Comparison of ENCODE assay signal across 8 cellular contexts in the genomic region with DNA sequence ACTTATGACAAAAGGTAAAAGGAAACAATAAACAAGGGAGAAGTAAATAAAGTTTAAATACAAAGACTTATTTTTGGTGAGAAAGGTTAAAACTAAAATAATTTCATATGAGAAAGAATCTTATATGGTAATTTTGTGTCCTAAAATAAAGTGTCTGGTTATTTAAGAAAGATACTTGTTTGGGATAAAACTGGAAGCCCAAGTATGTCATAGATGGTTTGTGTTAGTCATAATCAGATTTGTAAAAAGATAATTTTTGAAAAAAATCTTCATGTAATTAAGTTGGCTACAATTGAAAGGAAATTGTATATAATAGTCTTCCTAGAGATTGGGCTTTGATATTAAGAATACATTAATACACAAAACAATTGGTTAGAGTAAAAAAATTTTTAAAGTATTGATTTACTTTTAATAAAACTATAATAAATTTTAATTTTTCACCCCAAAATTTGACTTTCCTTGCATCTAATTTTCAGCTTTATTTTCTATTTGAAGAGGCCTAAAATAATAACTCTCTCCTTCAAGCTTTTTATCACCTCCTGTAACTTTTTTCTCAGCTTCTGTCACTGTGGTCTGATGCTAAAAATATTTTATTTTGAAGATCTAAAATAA.
"Had no signal": no experiment of that assay in that cellular context is flagged by ENCODE, and none has a peak within 500 bp of the region (broad histone marks: within the 10 kb centered on the region; RNA-seq: fewer than 3 reads in every experiment).

No MANE protein-coding gene starts in this region.

- H3K9me3 ChIP-seq: HAP-1 had no signal

- H3K27ac Mint-ChIP-seq: IgD-negative memory B cell had no signal

- H3K4me3 ChIP-seq: GM23248, HAP-1 had no signal

- DNase-seq: GM23248, GOT3, H7, KBM-7 had no signal

- H3K9ac ChIP-seq: GM23248 had no signal

- H3K36me3 ChIP-seq: HAP-1 had no signal

- FAIRE-seq: HepG2 had no signal

- H3K4me1 Mint-ChIP-seq: IgD-negative memory B cell had no signal

- H3K27me3 Mint-ChIP-seq: IgD-negative memory B cell had no signal

- H3K4me3 Mint-ChIP-seq: IgD-negative memory B cell had no signal

- H3K36me3 Mint-ChIP-seq: IgD-negative memory B cell had no signal

- H3K27ac ChIP-seq: GM23248, HL-60 had no signal

- H3K4me1 ChIP-seq: HAP-1 had no signal
